23 cellular contexts compared by ENCODE assay signal in the genomic region with DNA sequence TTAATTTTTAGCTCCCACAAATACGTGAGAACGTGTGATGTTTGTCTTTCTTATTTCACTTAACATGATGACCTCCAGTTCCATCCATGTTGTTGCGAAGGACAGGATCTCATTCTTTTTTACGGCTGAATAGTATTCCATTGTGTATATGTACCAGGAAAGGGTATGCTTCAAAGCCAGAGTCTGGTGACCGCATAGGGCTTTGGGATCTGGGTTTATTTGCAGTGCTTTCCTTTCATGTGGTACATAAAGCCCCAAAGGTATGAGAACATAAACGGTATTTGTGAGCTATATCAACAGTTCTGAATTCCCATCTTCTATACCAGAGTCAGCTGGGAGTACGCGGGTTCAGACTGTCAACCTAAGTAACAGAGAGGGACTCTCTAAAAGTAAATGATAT. TPM values are rescaled to one million over a fixed set of nuclear protein-coding genes. Genes with fewer than 3 reads are reported as not detected.
A peak's percentile ranks its signal among the peaks of the same experiment; 100 is the strongest.
DNase-seq lines count a peak whose midpoint lies in the region; ATAC-seq and TF ChIP-seq lines count a peak whose summit lies in the region.
"Had no signal": no experiment of that assay in that cellular context is flagged by ENCODE, and none has a peak within 500 bp of the region (broad histone marks: within the 10 kb centered on the region; RNA-seq: fewer than 3 reads in every experiment).

No MANE protein-coding gene starts in this region.

- no peak for ATAC-seq in activated naive CD8-positive, alpha-beta T cell treated with anti-CD3 and anti-CD28 coated beads, Interleukin-2, amount 10 ng/mL, durations not matched to agents 7 days and 5 days (ENCODE audit: low read depth)
- ATAC-seq in activated naive CD8-positive, alpha-beta T cell treated with anti-CD3 and anti-CD28 coated beads, Interleukin-2, amount 50 U/mL, for 24 hours, result no peak
- no peak for ATAC-seq in natural killer cell

- H3K4me3 Mint-ChIP-seq in activated naive CD8-positive, alpha-beta T cell treated with anti-CD3 and anti-CD28 coated beads, Interleukin-2, amount 10 ng/mL, durations not matched to agents 7 days and 5 days, result peak overlapping the region; percentile 59
- no peak overlapping the region for H3K4me3 Mint-ChIP-seq in activated naive CD8-positive, alpha-beta T cell treated with anti-CD3 and anti-CD28 coated beads, Interleukin-2, amount 50 U/mL, for 24 hours
- H3K4me3 Mint-ChIP-seq in natural killer cell, result peak overlapping the region; percentile 77

- no peaks in the 10 kb centered on the region for H3K9me3 ChIP-seq in HEK293 (ENCODE audit: control insufficient read depth, insufficient read depth, low read depth, low read length)
- H3K9me3 ChIP-seq: BE2C had no signal

- peaks cover 20% of the 10 kb centered on the region for H3K4me1 Mint-ChIP-seq in activated naive CD8-positive, alpha-beta T cell treated with anti-CD3 and anti-CD28 coated beads, Interleukin-2, amount 10 ng/mL, durations not matched to agents 7 days and 5 days
- peaks cover 28% of the 10 kb centered on the region for H3K4me1 Mint-ChIP-seq in activated naive CD8-positive, alpha-beta T cell treated with anti-CD3 and anti-CD28 coated beads, Interleukin-2, amount 50 U/mL, for 24 hours
- H3K4me1 Mint-ChIP-seq in natural killer cell, result peaks cover 19 to 24% of the 10 kb centered on the region in 2 donors

- H3K4me3 ChIP-seq in HEK293 (ENCODE audit: low read depth, low read length), result no peak overlapping the region
- peak overlapping the region; percentile 21 for H3K4me3 ChIP-seq in NB4 (ENCODE audit: low read depth, low read length)
- H3K4me3 ChIP-seq: GM23248, SK-N-MC had no signal

- H3K9me3 Mint-ChIP-seq in activated naive CD8-positive, alpha-beta T cell treated with anti-CD3 and anti-CD28 coated beads, Interleukin-2, amount 10 ng/mL, durations not matched to agents 7 days and 5 days, result no peaks in the 10 kb centered on the region
- no peaks in the 10 kb centered on the region for H3K9me3 Mint-ChIP-seq in activated naive CD8-positive, alpha-beta T cell treated with anti-CD3 and anti-CD28 coated beads, Interleukin-2, amount 50 U/mL, for 24 hours
- H3K9me3 Mint-ChIP-seq in natural killer cell, result no peaks in the 10 kb centered on the region

- intact Hi-C loops in natural killer cell (cut with micrococcal nuclease), result no loop called here

- H3K36me3 Mint-ChIP-seq in activated naive CD8-positive, alpha-beta T cell treated with anti-CD3 and anti-CD28 coated beads, Interleukin-2, amount 10 ng/mL, durations not matched to agents 7 days and 5 days, result no peaks in the 10 kb centered on the region
- no peaks in the 10 kb centered on the region for H3K36me3 Mint-ChIP-seq in activated naive CD8-positive, alpha-beta T cell treated with anti-CD3 and anti-CD28 coated beads, Interleukin-2, amount 50 U/mL, for 24 hours (ENCODE audit: low read depth)
- no peaks in the 10 kb centered on the region for H3K36me3 Mint-ChIP-seq in natural killer cell
- H3K36me3 Mint-ChIP-seq: CD14-positive monocyte had no signal

- H3K4me1 ChIP-seq in HEK293 (ENCODE audit: control insufficient read depth, insufficient read depth, low read length), result no peaks in the 10 kb centered on the region
- H3K4me1 ChIP-seq: BE2C had no signal

- H3K27ac ChIP-seq in HEK293 (ENCODE audit: extremely low read depth, low read depth, low read length), result no peak overlapping the region
- H3K27ac ChIP-seq: GM23248, KMS-11, SK-N-MC had no signal

- no peak overlapping the region for H3K27ac Mint-ChIP-seq in activated naive CD8-positive, alpha-beta T cell treated with anti-CD3 and anti-CD28 coated beads, Interleukin-2, amount 10 ng/mL, durations not matched to agents 7 days and 5 days
- no peak overlapping the region for H3K27ac Mint-ChIP-seq in activated naive CD8-positive, alpha-beta T cell treated with anti-CD3 and anti-CD28 coated beads, Interleukin-2, amount 50 U/mL, for 24 hours
- peak overlapping the region; percentile 50 to 58 for H3K27ac Mint-ChIP-seq in natural killer cell
- H3K27ac Mint-ChIP-seq: CD14-positive monocyte had no signal

- H3K27me3 Mint-ChIP-seq in activated naive CD8-positive, alpha-beta T cell treated with anti-CD3 and anti-CD28 coated beads, Interleukin-2, amount 10 ng/mL, durations not matched to agents 7 days and 5 days, result peaks cover 3% of the 10 kb centered on the region
- H3K27me3 Mint-ChIP-seq in activated naive CD8-positive, alpha-beta T cell treated with anti-CD3 and anti-CD28 coated beads, Interleukin-2, amount 50 U/mL, for 24 hours, result peaks cover 2% of the 10 kb centered on the region
- peaks cover 0 to 1% of the 10 kb centered on the region in 2 donors for H3K27me3 Mint-ChIP-seq in natural killer cell (ENCODE audit: low read depth in 2 of 2)

- POLR2A ChIA-PET in activated naive CD8-positive, alpha-beta T cell treated with anti-CD3 and anti-CD28 coated beads, Interleukin-2, amount 10 ng/mL, durations not matched to agents 7 days and 5 days (lab: Charles Lee), result no interaction called here
- POLR2A ChIA-PET in HEK293 (lab: Yijun Ruan, JAX), result no interaction called here

- H3K36me3 ChIP-seq in HEK293 (ENCODE audit: control insufficient read depth in 2 of 2, insufficient read depth in 1 of 2, low read length in 2 of 2), result no peaks in the 10 kb centered on the region
- H3K36me3 ChIP-seq: BE2C had no signal

- no peak for TF ChIP-seq POLR2A in NB4 (IDR thresholded peaks at IDR 0.05; ENCODE audit: extremely low read depth, insufficient read length)

- TF ChIP-seq CTCF in HEK293 (tag by site-specific recombination; IDR thresholded peaks at IDR 0.05), result no peak
- TF ChIP-seq CTCF in NB4 (IDR thresholded peaks at IDR 0.05; ENCODE audit: low read depth, low read length), result no peak
- TF ChIP-seq CTCF in natural killer cell (IDR thresholded peaks at IDR 0.05), result no peak

- DNase-seq in activated naive CD8-positive, alpha-beta T cell treated with anti-CD3 and anti-CD28 coated beads, Interleukin-2, amount 10 ng/mL, durations not matched to agents 7 days and 5 days, result no peak
- no peak for DNase-seq in activated naive CD8-positive, alpha-beta T cell treated with anti-CD3 and anti-CD28 coated beads, Interleukin-2, amount 50 U/mL, for 24 hours
- no peak for DNase-seq in NB4 (ENCODE audit: low read depth)
- no peak for DNase-seq in natural killer cell
- no peak for DNase-seq in 8988T
- no peak for DNase-seq in SKM-1 treated with dmso at 0.1 percent for 144 hours (lab: John Stamatoyannopoulos, UW; ENCODE audit: unreplicated experiment)
- DNase-seq: BE2C, GM23248, H7, NCI-H1092 treated with DMSO at 0.1 percent for 48 hours, NCI-H1436, NCI-H187 treated with DMSO at 0.1 percent for 48 hours, NCI-H2171 treated with DMSO at 0.1 percent for 48 hours, NCI-H524, NCI-H748 treated with DMSO at 0.1 percent for 48 hours, SIG-M5, SW 1271 had no signal

- CTCF ChIA-PET in HEK293 (lab: Yijun Ruan, JAX), result interaction anchor here (0.5 kb wide), 1 partner anchor 49 kb away, joined by 3 read pairs; no protein-coding TSS in a partner anchor

TF ChIP-seq in HEK293, 187 proteins besides CTCF, POLR2A, EP300 and RAD21:
- no peak for TF ChIP-seq ZNF248 (tag by site-specific recombination; IDR thresholded peaks at IDR 0.05)
- TF ChIP-seq ZNF16 (tag by site-specific recombination; IDR thresholded peaks at IDR 0.05; ENCODE audit: low read depth), result no peak
- peak; percentile 45 for TF ChIP-seq ZNF146 (tag by site-specific recombination; IDR thresholded peaks at IDR 0.05)
- TF ChIP-seq, protein P1, sequence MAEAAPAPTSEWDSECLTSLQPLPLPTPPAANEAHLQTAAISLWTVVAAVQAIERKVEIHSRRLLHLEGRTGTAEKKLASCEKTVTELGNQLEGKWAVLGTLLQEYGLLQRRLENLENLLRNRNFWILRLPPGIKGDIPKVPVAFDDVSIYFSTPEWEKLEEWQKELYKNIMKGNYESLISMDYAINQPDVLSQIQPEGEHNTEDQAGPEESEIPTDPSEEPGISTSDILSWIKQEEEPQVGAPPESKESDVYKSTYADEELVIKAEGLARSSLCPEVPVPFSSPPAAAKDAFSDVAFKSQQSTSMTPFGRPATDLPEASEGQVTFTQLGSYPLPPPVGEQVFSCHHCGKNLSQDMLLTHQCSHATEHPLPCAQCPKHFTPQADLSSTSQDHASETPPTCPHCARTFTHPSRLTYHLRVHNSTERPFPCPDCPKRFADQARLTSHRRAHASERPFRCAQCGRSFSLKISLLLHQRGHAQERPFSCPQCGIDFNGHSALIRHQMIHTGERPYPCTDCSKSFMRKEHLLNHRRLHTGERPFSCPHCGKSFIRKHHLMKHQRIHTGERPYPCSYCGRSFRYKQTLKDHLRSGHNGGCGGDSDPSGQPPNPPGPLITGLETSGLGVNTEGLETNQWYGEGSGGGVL (tag by site-specific recombination; IDR thresholded peaks at IDR 0.05), result no peak
- TF ChIP-seq, protein P2, sequence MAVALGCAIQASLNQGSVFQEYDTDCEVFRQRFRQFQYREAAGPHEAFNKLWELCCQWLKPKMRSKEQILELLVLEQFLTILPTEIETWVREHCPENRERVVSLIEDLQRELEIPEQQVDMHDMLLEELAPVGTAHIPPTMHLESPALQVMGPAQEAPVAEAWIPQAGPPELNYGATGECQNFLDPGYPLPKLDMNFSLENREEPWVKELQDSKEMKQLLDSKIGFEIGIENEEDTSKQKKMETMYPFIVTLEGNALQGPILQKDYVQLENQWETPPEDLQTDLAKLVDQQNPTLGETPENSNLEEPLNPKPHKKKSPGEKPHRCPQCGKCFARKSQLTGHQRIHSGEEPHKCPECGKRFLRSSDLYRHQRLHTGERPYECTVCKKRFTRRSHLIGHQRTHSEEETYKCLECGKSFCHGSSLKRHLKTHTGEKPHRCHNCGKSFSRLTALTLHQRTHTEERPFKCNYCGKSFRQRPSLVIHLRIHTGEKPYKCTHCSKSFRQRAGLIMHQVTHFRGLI (tag by site-specific recombination; IDR thresholded peaks at IDR 0.05), result no peak
- no peak for TF ChIP-seq ZNF404 (tag by site-specific recombination; IDR thresholded peaks at IDR 0.05)
- TF ChIP-seq SP3 (tag by site-specific recombination; IDR thresholded peaks at IDR 0.05), result no peak
TF ChIP-seq in HEK293: peak in this region for 1.

RNA-seq across cellular contexts. Expression of a gene that starts 24.6 kb away (rescaled TPM):
- total RNA-seq in activated naive CD8-positive, alpha-beta T cell treated with anti-CD3 and anti-CD28 coated beads, Interleukin-2, amount 10 ng/mL, durations not matched to agents 7 days and 5 days, result not detected
- not detected for total RNA-seq in natural killer cell
- total RNA-seq: Daoy, G401, GM23248 had no signal

RNA-seq across cellular contexts. Expression of a gene that starts 29.9 kb away (rescaled TPM):
- not detected for total RNA-seq in activated naive CD8-positive, alpha-beta T cell treated with anti-CD3 and anti-CD28 coated beads, Interleukin-2, amount 10 ng/mL, durations not matched to agents 7 days and 5 days
- not detected for total RNA-seq in natural killer cell
- total RNA-seq: Daoy, GM23248, H7 had no signal

RNA-seq across cellular contexts. Expression of a gene that starts 46.3 kb away (rescaled TPM):
- total RNA-seq in activated naive CD8-positive, alpha-beta T cell treated with anti-CD3 and anti-CD28 coated beads, Interleukin-2, amount 10 ng/mL, durations not matched to agents 7 days and 5 days, result not detected
- not detected for total RNA-seq in natural killer cell
- total RNA-seq: Daoy, G401, GM23248 had no signal

Comparison
In these comparisons a context has a peak if more than half of its experiments do, and no peak if none do; other contexts are left out.
1. H3K27ac Mint-ChIP-seq: peak in natural killer cell (2 of 2); none in activated naive CD8-positive, alpha-beta T cell treated with anti-CD3 and anti-CD28 coated beads, Interleukin-2, amount 10 ng/mL, durations not matched to agents 7 days and 5 days (single experiment) and activated naive CD8-positive, alpha-beta T cell treated with anti-CD3 and anti-CD28 coated beads, Interleukin-2, amount 50 U/mL, for 24 hours (single experiment).